12 cellular contexts compared by ENCODE assay signal in the genomic region with DNA sequence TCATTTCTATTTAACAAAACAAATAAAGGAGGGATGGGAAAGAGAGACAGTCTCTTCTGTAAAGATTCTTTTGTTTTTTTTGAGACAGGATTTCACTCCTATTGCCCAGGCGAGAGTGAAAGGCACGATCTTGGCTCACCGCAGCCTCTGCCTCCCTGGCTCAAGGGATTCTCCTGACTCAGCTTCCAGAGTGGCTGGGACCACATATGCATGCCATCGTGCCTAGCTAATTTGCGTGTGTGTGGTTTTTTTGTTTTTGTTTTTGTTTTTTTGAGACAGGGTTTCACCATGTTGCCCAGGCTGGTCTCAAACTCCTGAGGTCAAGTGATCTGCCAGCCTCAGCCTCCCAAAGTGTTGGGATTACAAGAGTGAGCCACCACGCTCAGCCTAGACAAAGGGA. TPM values are rescaled to one million over a fixed set of nuclear protein-coding genes. Genes with fewer than 3 reads are reported as not detected.
DNase-seq lines count a peak whose midpoint lies in the region; ATAC-seq, FAIRE-seq and TF ChIP-seq lines count a peak whose summit lies in the region.
"Had no signal": no experiment of that assay in that cellular context is flagged by ENCODE, and none has a peak within 500 bp of the region (broad histone marks: within the 10 kb centered on the region; RNA-seq: fewer than 3 reads in every experiment).

No MANE protein-coding gene starts in this region.

- H3K4me3 ChIP-seq in AG04449 (ENCODE audit: low read depth, low read length) (peak overlapping the region; percentile 31), astrocyte of the cerebellum (ENCODE audit: low read depth, low read length) (peak overlapping the region; percentile 15), ascending aorta (peak overlapping the region in 1 of 2 donors; percentile 19)

- intact Hi-C loops in ascending aorta (cut with DNase I), result no loop called here

- in situ Hi-C loops in astrocyte of the cerebellum (cut with HindIII; ENCODE audit: low sequenced_read_pairs), result no loop called here

- DNase-seq in AG04449 (ENCODE audit: low read depth, low spot score) (peak; percentile 57), H54 (ENCODE audit: insufficient read length, low spot score) (no peak), astrocyte of the cerebellum (ENCODE audit: low read depth) (peak; percentile 69), islet precursor cell (peak; percentile 68), NCI-H1694 treated with DMSO at 0.1 percent for 48 hours (lab: John Stamatoyannopoulos, UW) (no peak), ascending aorta (ENCODE audit: low spot score in 2 of 2) (no peak)
- DNase-seq in activated CD4-positive, alpha-beta T cell treated with anti-CD3 and anti-CD28 coated beads, Interleukin-2, amount 10 ng/mL, durations not matched to agents 7 days and 5 days, result no peak
- DNase-seq: activated CD4-positive, alpha-beta T cell treated with anti-CD3 and anti-CD28 coated beads, Interleukin-2, amount 10 ng/mL, durations not matched to agents 24 days and 14 days; Caco-2; NCI-H345 had no signal

- no peaks in the 10 kb centered on the region for H3K27me3 ChIP-seq in ascending aorta

- H3K36me3 Mint-ChIP-seq in activated CD4-positive, alpha-beta T cell treated with anti-CD3 and anti-CD28 coated beads, Interleukin-2, amount 10 ng/mL, durations not matched to agents 7 days and 5 days (ENCODE audit: low read depth), result peaks cover 4% of the 10 kb centered on the region
- H3K36me3 Mint-ChIP-seq: mesothelial cell of epicardium had no signal

- TF ChIP-seq POLR2A in H54 (IDR thresholded peaks at IDR 0.05; ENCODE audit: low read depth, low read length), result no peak

- H3K4me1 Mint-ChIP-seq in activated CD4-positive, alpha-beta T cell treated with anti-CD3 and anti-CD28 coated beads, Interleukin-2, amount 10 ng/mL, durations not matched to agents 7 days and 5 days, result peaks cover 40% of the 10 kb centered on the region

- H3K27ac ChIP-seq in ascending aorta, result peak overlapping the region in 1 of 2 donors; percentile 24

- no peaks in the 10 kb centered on the region for H3K36me3 ChIP-seq in ascending aorta

- no peak overlapping the region for H3K4me3 Mint-ChIP-seq in activated CD4-positive, alpha-beta T cell treated with anti-CD3 and anti-CD28 coated beads, Interleukin-2, amount 10 ng/mL, durations not matched to agents 7 days and 5 days
- H3K4me3 Mint-ChIP-seq: activated CD4-positive, alpha-beta T cell treated with anti-CD3 and anti-CD28 coated beads, Interleukin-2, amount 10 ng/mL, durations not matched to agents 24 days and 14 days; mesothelial cell of epicardium had no signal

- peaks cover 5 to 26% of the 10 kb centered on the region in 2 donors for H3K4me1 ChIP-seq in ascending aorta

- peaks cover 2% of the 10 kb centered on the region for H3K9me3 Mint-ChIP-seq in activated CD4-positive, alpha-beta T cell treated with anti-CD3 and anti-CD28 coated beads, Interleukin-2, amount 10 ng/mL, durations not matched to agents 7 days and 5 days
- H3K9me3 Mint-ChIP-seq: activated CD4-positive, alpha-beta T cell treated with anti-CD3 and anti-CD28 coated beads, Interleukin-2, amount 10 ng/mL, durations not matched to agents 24 days and 14 days; mesothelial cell of epicardium had no signal

- no peak for ATAC-seq in GM21526 (IDR thresholded peaks at IDR 0.05; ENCODE audit: low FRiP score, unreplicated experiment)

- CTCF ChIA-PET in AG04449 (lab: Yijun Ruan, JAX), result interaction anchor here (0.7 to 2.2 kb wide), 5 partner anchors 9 to 337 kb away, joined by 3 to 7 read pairs (median 3); a partner anchor contains a TSS
- CTCF ChIA-PET in activated CD4-positive, alpha-beta T cell treated with anti-CD3 and anti-CD28 coated beads, Interleukin-2, amount 10 ng/mL, durations not matched to agents 7 days and 5 days (lab: Charles Lee), result interaction anchor here (0.7 kb wide), 1 partner anchor 23 kb away, joined by 3 read pairs; a partner anchor contains a TSS

- TF ChIP-seq CTCF in AG04449 (IDR thresholded peaks at IDR 0.05; ENCODE audit: insufficient read depth, low read length, missing control alignments) (no peak), astrocyte of the cerebellum (IDR thresholded peaks at IDR 0.05; ENCODE audit: low read depth, low read length, missing control alignments) (no peak), ascending aorta (IDR thresholded peaks at IDR 0.05) (no peak)

- no peaks in the 10 kb centered on the region for H3K9me3 ChIP-seq in ascending aorta
- H3K9me3 ChIP-seq: Caco-2 had no signal

- FAIRE-seq in H54 (lab: Jason Lieb, UNC), result peak; percentile 61

- POLR2A ChIA-PET in AG04449 (lab: Yijun Ruan, JAX), result no interaction called here
- POLR2A ChIA-PET in activated CD4-positive, alpha-beta T cell treated with anti-CD3 and anti-CD28 coated beads, Interleukin-2, amount 10 ng/mL, durations not matched to agents 7 days and 5 days (lab: Charles Lee), result interaction anchor here (0.6 kb wide), 1 partner anchor 549 kb away, joined by 5 read pairs; no protein-coding TSS in a partner anchor

- no peaks in the 10 kb centered on the region for H3K27me3 Mint-ChIP-seq in activated CD4-positive, alpha-beta T cell treated with anti-CD3 and anti-CD28 coated beads, Interleukin-2, amount 10 ng/mL, durations not matched to agents 7 days and 5 days
- H3K27me3 Mint-ChIP-seq: activated CD4-positive, alpha-beta T cell treated with anti-CD3 and anti-CD28 coated beads, Interleukin-2, amount 10 ng/mL, durations not matched to agents 24 days and 14 days had no signal

- H3K27ac Mint-ChIP-seq in activated CD4-positive, alpha-beta T cell treated with anti-CD3 and anti-CD28 coated beads, Interleukin-2, amount 10 ng/mL, durations not matched to agents 7 days and 5 days, result no peak overlapping the region
- H3K27ac Mint-ChIP-seq: activated CD4-positive, alpha-beta T cell treated with anti-CD3 and anti-CD28 coated beads, Interleukin-2, amount 10 ng/mL, durations not matched to agents 24 days and 14 days; mesothelial cell of epicardium had no signal

RNA-seq across cellular contexts. Expression of a gene that starts 23.3 kb away (rescaled TPM):
- total RNA-seq in activated CD4-positive, alpha-beta T cell treated with anti-CD3 and anti-CD28 coated beads, Interleukin-2, amount 10 ng/mL, durations not matched to agents 7 days and 5 days, result 10 to 100 TPM; 40.9 to 45.7 TPM
- total RNA-seq in ascending aorta, result 27.2 TPM

Comparison
In these comparisons a context has a peak if more than half of its experiments do, and no peak if none do; other contexts are left out.
1. DNase-seq: peak in AG04449 (single experiment), astrocyte of the cerebellum (single experiment) and islet precursor cell (single experiment); none in H54 (single experiment), NCI-H1694 treated with DMSO at 0.1 percent for 48 hours (single experiment), activated CD4-positive, alpha-beta T cell treated with anti-CD3 and anti-CD28 coated beads, Interleukin-2, amount 10 ng/mL, durations not matched to agents 7 days and 5 days (single experiment) and ascending aorta (0 of 2).